ENCODE assay signal across 18 cellular contexts in the genomic region with DNA sequence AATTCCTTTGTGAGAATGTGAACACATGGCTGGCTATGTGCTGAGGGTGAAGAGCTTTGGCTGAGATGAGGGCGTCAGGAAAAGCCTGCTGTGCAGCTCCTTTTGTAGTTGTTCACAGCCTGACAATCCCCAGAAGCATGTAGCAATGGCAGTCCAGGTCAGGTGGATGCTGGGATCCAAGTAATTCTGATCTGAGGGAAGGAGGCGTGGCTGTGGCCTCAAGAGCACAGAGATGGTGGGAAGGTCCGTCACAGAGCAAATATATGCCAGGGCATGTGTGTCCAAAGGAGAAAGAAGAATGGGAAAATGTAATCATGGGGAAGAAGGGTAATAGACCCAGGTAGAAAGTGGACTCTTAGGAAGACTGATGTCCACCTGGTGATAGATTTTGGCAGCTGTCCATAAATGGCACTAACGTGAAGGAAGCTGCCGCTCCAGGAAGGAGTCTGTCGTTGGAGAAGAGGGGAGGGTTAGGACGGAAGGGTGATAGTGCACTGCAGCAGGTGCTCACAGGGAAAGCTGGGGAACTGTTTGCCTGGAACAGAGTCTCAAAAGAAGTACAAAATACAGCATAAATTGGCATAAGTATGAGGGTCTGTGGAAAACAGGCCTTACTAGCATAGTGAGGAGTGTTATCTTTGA. TPM values are rescaled to one million over a fixed set of nuclear protein-coding genes. Genes with fewer than 3 reads are reported as not detected.
A peak's percentile ranks its signal among the peaks of the same experiment; 100 is the strongest.
DNase-seq lines count a peak whose midpoint lies in the region; ATAC-seq and TF ChIP-seq lines count a peak whose summit lies in the region.
"Had no signal": no experiment of that assay in that cellular context is flagged by ENCODE, and none has a peak within 500 bp of the region (broad histone marks: within the 10 kb centered on the region; RNA-seq: fewer than 3 reads in every experiment).

No MANE protein-coding gene starts in this region.

- H3K36me3 ChIP-seq in trophoblast cell (ENCODE audit: control insufficient read depth in 1 of 2, insufficient read depth in 2 of 2, low read length in 2 of 2) = peaks cover 7 to 9% of the 10 kb centered on the region in 2 experiments
- H3K36me3 ChIP-seq in effector memory CD4-positive, alpha-beta T cell (ENCODE audit: control insufficient read depth, insufficient read depth, low read length) = no peaks in the 10 kb centered on the region
- H3K36me3 ChIP-seq: ascending aorta, prostate gland had no signal

- H3K79me1 ChIP-seq in trophoblast cell (ENCODE audit: low read length) = no peaks in the 10 kb centered on the region

- DNase-seq in DMS53 (lab: John Stamatoyannopoulos, UW) = peak; percentile 88
- DNase-seq in NCI-H2029 treated with DMSO at 0.1 percent for 48 hours (lab: John Stamatoyannopoulos, UW) = peak; percentile 84
- DNase-seq in choroid plexus epithelial cell (ENCODE audit: low read depth) = peak; percentile 33
- DNase-seq in trophoblast cell = peak in 1 of 2 donors; percentile 49
- DNase-seq in effector memory CD4-positive, alpha-beta T cell = no peak
- no peak for DNase-seq in NCI-H1694 treated with DMSO at 0.1 percent for 48 hours (lab: John Stamatoyannopoulos, UW)
- DNase-seq: activated CD8-positive, alpha-beta memory T cell treated with anti-CD3 and anti-CD28 coated beads for 24 hours; activated naive CD4-positive, alpha-beta T cell treated with anti-CD3 and anti-CD28 coated beads, Interleukin-2, amount 10 ng/mL, durations not matched to agents 7 days and 5 days; activated T-cell treated with anti-CD3 and anti-CD28 coated beads, Interleukin-2, amount 50 U/mL, for 4 hours; CD8-positive, alpha-beta memory T cell; central memory CD4-positive, alpha-beta T cell; foreskin keratinocyte; NCI-H1092; NK-92 treated with Interleukin-12 subunit alpha and Interleukin-12 subunit beta, amount 100 ng/mL, for 24 hours had no signal

- H4K12ac ChIP-seq in trophoblast cell (ENCODE audit: low read depth, low read length) = no peak overlapping the region

- H3K4me1 ChIP-seq in trophoblast cell (ENCODE audit: control insufficient read depth in 1 of 2, insufficient read depth in 2 of 2, low read length in 2 of 2) = no peaks in the 10 kb centered on the region
- H3K4me1 ChIP-seq in effector memory CD4-positive, alpha-beta T cell (ENCODE audit: control insufficient read depth, insufficient read depth, low read length, poor library complexity, severe bottlenecking) = no peaks in the 10 kb centered on the region
- H3K4me1 ChIP-seq: ascending aorta, foreskin keratinocyte, prostate gland had no signal

- H3K4me3 ChIP-seq in choroid plexus epithelial cell (ENCODE audit: low read depth, low read length) (no peak overlapping the region), trophoblast cell (ENCODE audit: low read depth, low read length) (no peak overlapping the region)
- no peak overlapping the region for H3K4me3 ChIP-seq in effector memory CD4-positive, alpha-beta T cell (ENCODE audit: insufficient read depth, low read depth, low read length, poor library complexity, severe bottlenecking)
- H3K4me3 ChIP-seq: ascending aorta, prostate gland had no signal

- no peak overlapping the region for H3K9ac ChIP-seq in trophoblast cell (ENCODE audit: low read length)

- TF ChIP-seq CTCF in choroid plexus epithelial cell (conservative IDR thresholded peaks at IDR 0.05; ENCODE audit: low read depth, low read length) = no peak

- H3K14ac ChIP-seq in trophoblast cell (ENCODE audit: low read length) = no peak overlapping the region

- H2AK5ac ChIP-seq in trophoblast cell (ENCODE audit: low read length) = no peak overlapping the region

- no peak overlapping the region for H3K4me2 ChIP-seq in trophoblast cell (ENCODE audit: low read length)

- H2BK12ac ChIP-seq in trophoblast cell (ENCODE audit: low read length) = no peak overlapping the region

- no peak overlapping the region for H3K18ac ChIP-seq in trophoblast cell (ENCODE audit: low read length)

- H2AFZ ChIP-seq in trophoblast cell (ENCODE audit: insufficient read depth, low read length, poor library complexity) = no peak overlapping the region

- no peak for ATAC-seq in HG03571 (IDR thresholded peaks at IDR 0.05; ENCODE audit: unreplicated experiment)
- ATAC-seq: activated T-cell treated with anti-CD3 and anti-CD28 coated beads, Interleukin-2, amount 50 U/mL, for 4 hours; foreskin keratinocyte; Panc1 had no signal

- H3K23ac ChIP-seq in trophoblast cell (ENCODE audit: low read length) = peak overlapping the region; percentile 38

- no peaks in the 10 kb centered on the region for H3K79me2 ChIP-seq in trophoblast cell (ENCODE audit: control insufficient read depth, insufficient read depth, low read length, poor library complexity)

- no peak overlapping the region for H3K27ac ChIP-seq in trophoblast cell (ENCODE audit: low read depth, low read length)
- no peak overlapping the region for H3K27ac ChIP-seq in effector memory CD4-positive, alpha-beta T cell (ENCODE audit: insufficient read depth, low read length, poor library complexity, severe bottlenecking)
- H3K27ac ChIP-seq: ascending aorta, foreskin keratinocyte, prostate gland had no signal

- no peak overlapping the region for H2BK120ac ChIP-seq in trophoblast cell (ENCODE audit: insufficient read depth, low read length, poor library complexity)

- WGBS in trophoblast cell (ENCODE audit: extremely low coverage, insufficient coverage, insufficient read length) = no CpG with 5 or more reads among the region's 7 CpGs

- no peak overlapping the region for H4K8ac ChIP-seq in trophoblast cell (ENCODE audit: low read depth, low read length)

- no peak overlapping the region for H2BK5ac ChIP-seq in trophoblast cell (ENCODE audit: low read depth, low read length, poor library complexity)

- no peak overlapping the region for H4K91ac ChIP-seq in trophoblast cell (ENCODE audit: low read depth, low read length)

- no peaks in the 10 kb centered on the region for H3K27me3 ChIP-seq in trophoblast cell (ENCODE audit: insufficient read depth, low read length)
- no peaks in the 10 kb centered on the region for H3K27me3 ChIP-seq in effector memory CD4-positive, alpha-beta T cell (replicated peaks; ENCODE audit: control insufficient read depth, insufficient read depth, low read length, poor library complexity, severe bottlenecking)
- H3K27me3 ChIP-seq: ascending aorta, foreskin keratinocyte had no signal

- H3K4ac ChIP-seq in trophoblast cell (ENCODE audit: low read depth, low read length) = no peak overlapping the region

- no peaks in the 10 kb centered on the region for H3K9me3 ChIP-seq in trophoblast cell (ENCODE audit: insufficient read depth, low read depth, low read length)
- H3K9me3 ChIP-seq in effector memory CD4-positive, alpha-beta T cell (ENCODE audit: control insufficient read depth, low read length) = peaks cover 3% of the 10 kb centered on the region
- H3K9me3 ChIP-seq: ascending aorta, prostate gland had no signal

RNA-seq across cellular contexts. Expression of a gene that starts 13.8 kb away (rescaled TPM):
- 561 and 590 TPM in 2 replicates for polyA plus RNA-seq in trophoblast cell (2013)
- polyA plus RNA-seq: CD8-positive, alpha-beta memory T cell had no signal

Comparison
In these comparisons a context has a peak if more than half of its experiments do, and no peak if none do; other contexts are left out.
1. DNase-seq: peak in DMS53 (single experiment), NCI-H2029 treated with DMSO at 0.1 percent for 48 hours (single experiment) and choroid plexus epithelial cell (single experiment); none in effector memory CD4-positive, alpha-beta T cell (0 of 3) and NCI-H1694 treated with DMSO at 0.1 percent for 48 hours (single experiment).